In the genomic region with DNA sequence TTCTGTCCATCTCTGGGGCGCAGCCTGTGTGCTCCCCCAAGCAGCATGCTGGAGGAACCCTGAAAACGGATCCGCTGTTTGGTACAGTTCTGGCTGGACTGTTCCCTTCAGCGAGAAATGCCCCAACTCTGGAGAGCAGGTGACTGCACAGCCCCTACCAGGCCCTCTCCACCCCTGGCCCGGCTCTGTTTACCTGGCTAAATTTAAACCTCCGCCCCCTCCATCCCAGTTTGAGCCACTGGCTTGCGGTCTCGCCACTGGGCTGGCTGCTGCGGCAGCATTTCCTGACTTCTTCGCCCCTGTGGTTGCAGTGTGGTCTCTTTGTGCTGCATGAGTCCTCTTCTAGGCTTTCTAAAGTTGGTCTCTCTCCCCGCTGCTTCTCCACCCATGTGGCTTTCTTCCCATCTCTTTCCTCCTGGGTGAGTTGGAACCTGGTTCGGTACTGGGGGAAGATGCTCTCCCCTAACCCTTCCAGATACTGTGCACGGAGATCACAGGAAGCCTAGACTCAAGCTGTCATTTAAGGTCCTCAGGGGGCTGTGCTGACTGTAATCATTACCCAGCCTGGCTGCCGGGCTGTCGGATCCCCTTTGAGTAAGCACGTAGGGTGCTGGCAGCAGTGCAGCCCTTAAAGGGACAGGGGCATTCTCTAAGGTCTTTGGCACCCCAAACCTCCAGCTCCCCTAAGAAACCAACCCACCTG, we compare ENCODE assay signal across 8 cellular contexts.
DNase-seq lines count a peak whose midpoint lies in the region; ATAC-seq and TF ChIP-seq lines count a peak whose summit lies in the region.

No MANE protein-coding gene starts in this region.

- no peaks in the 10 kb centered on the region for H3K9me3 ChIP-seq in A673 (ENCODE audit: low read depth, low read length, poor library complexity, severe bottlenecking)

- peaks cover 40% of the 10 kb centered on the region for H3K4me1 Mint-ChIP-seq in stimulated activated memory B cell treated with anti-CD40 and anti-IgM and Interleukin-4, amounts not matched to agents 10 μg/mL and 1 μg/mL and 100 μg/mL, for 72 hours

- DNase-seq in A673 (ENCODE audit: low spot score) (peak; percentile 41), RPMI7951 (ENCODE audit: low read depth) (peak; percentile 87), epithelial cell of proximal tubule (ENCODE audit: low read depth) (no peak), NOMO-1 treated with DMSO at 0.1 percent for 48 hours (lab: John Stamatoyannopoulos, UW; ENCODE audit: unreplicated experiment) (no peak), hippocampal formation (lab: John Stamatoyannopoulos, UW) (no peak)

- no TSS peak for BruUV-seq in A673 (replicated peaks; lab: Mats Ljungman, UMichigan)

- no peak overlapping the region for H3K27ac ChIP-seq in A673 (ENCODE audit: low read depth, low read length, poor library complexity, severe bottlenecking)

- H3K27me3 Mint-ChIP-seq in stimulated activated memory B cell treated with anti-CD40 and anti-IgM and Interleukin-4, amounts not matched to agents 10 μg/mL and 1 μg/mL and 100 μg/mL, for 72 hours, result peaks cover 64% of the 10 kb centered on the region

- H3K4me1 ChIP-seq in A673 (ENCODE audit: insufficient read depth, low read length, poor library complexity, severe bottlenecking), result peaks cover 10% of the 10 kb centered on the region

- CTCF ChIA-PET in A673 (lab: Charles Lee), result interaction anchor here (0.7 to 2.1 kb wide), 5 partner anchors 16 to 416 kb away, joined by 3 to 12 read pairs (median 4); no protein-coding TSS in a partner anchor

- no peaks in the 10 kb centered on the region for H3K9me3 Mint-ChIP-seq in stimulated activated memory B cell treated with anti-CD40 and anti-IgM and Interleukin-4, amounts not matched to agents 10 μg/mL and 1 μg/mL and 100 μg/mL, for 72 hours

- ATAC-seq in GM18517 (IDR thresholded peaks at IDR 0.05; ENCODE audit: unreplicated experiment) (peak; percentile 62), HG02870 (IDR thresholded peaks at IDR 0.05; ENCODE audit: unreplicated experiment) (peak; percentile 46)
- ATAC-seq in stimulated activated memory B cell treated with anti-CD40 and anti-IgM and Interleukin-4, amounts not matched to agents 10 μg/mL and 1 μg/mL and 100 μg/mL, for 72 hours, result peak; percentile 89

- H3K27me3 ChIP-seq in A673 (replicated peaks; ENCODE audit: insufficient read depth, low read depth, low read length, poor library complexity), result peaks cover 34% of the 10 kb centered on the region

- no peak for TF ChIP-seq CTCF in A673 (conservative IDR thresholded peaks at IDR 0.05; ENCODE audit: low read depth, low read length)
- TF ChIP-seq CTCF in epithelial cell of proximal tubule (conservative IDR thresholded peaks at IDR 0.05; ENCODE audit: low read depth, low read length), result no peak

- POLR2A ChIA-PET in A673 (lab: Charles Lee; ENCODE audit: low non-redundant PET), result no interaction called here

- H3K4me3 Mint-ChIP-seq in stimulated activated memory B cell treated with anti-CD40 and anti-IgM and Interleukin-4, amounts not matched to agents 10 μg/mL and 1 μg/mL and 100 μg/mL, for 72 hours, result peak overlapping the region; percentile 81

- no peaks in the 10 kb centered on the region for H3K36me3 ChIP-seq in A673 (ENCODE audit: insufficient read depth, low read length, poor library complexity, severe bottlenecking)

- H3K27ac Mint-ChIP-seq in stimulated activated memory B cell treated with anti-CD40 and anti-IgM and Interleukin-4, amounts not matched to agents 10 μg/mL and 1 μg/mL and 100 μg/mL, for 72 hours, result peak overlapping the region; percentile 79

- peak overlapping the region; percentile 14 for H3K4me3 ChIP-seq in A673 (ENCODE audit: low read depth, low read length, poor library complexity, severe bottlenecking)
- peak overlapping the region; percentile 37 for H3K4me3 ChIP-seq in epithelial cell of proximal tubule (ENCODE audit: low read depth, low read length)

- intact Hi-C loops in A673 (cut with micrococcal nuclease; ENCODE audit: unreplicated experiment), result no loop called here

- H3K36me3 Mint-ChIP-seq in stimulated activated memory B cell treated with anti-CD40 and anti-IgM and Interleukin-4, amounts not matched to agents 10 μg/mL and 1 μg/mL and 100 μg/mL, for 72 hours, result no peaks in the 10 kb centered on the region

Comparison
In these comparisons a context has a peak if more than half of its experiments do, and no peak if none do; other contexts are left out.
1. DNase-seq: peak in A673 (single experiment) and RPMI7951 (single experiment); none in epithelial cell of proximal tubule (single experiment), NOMO-1 treated with DMSO at 0.1 percent for 48 hours (single experiment) and hippocampal formation (0 of 2).
2. Peak in every context shown above with its lines, with median percentiles within 50 percentile points of each other: ATAC-seq.